ENCODE assay signal across 18 cellular contexts in genomic region chr2:157698430-157698829, GRCh38.
DNase-seq lines count a peak whose midpoint lies in the region; ATAC-seq, FAIRE-seq and TF ChIP-seq lines count a peak whose summit lies in the region.
"Had no signal": no experiment of that assay in that cellular context is flagged by ENCODE, and none has a peak within 500 bp of the region (broad histone marks: within the 10 kb centered on the region; RNA-seq: fewer than 3 reads in every experiment).

No MANE protein-coding gene starts in this region.

- no peaks in the 10 kb centered on the region for H3K4me1 Mint-ChIP-seq in activated T-helper 2 cell treated with anti-CD3 and anti-CD28 coated beads, Interferon-gamma antibody, Interleukin-2, Interleukin-4, amounts not matched to agents 10 μg/mL and 5 μg/mL and 100 μg/mL, durations not matched to agents 14 hours and 24 hours and 36 hours (ENCODE audit: low read depth)

- no peak overlapping the region for H3K4ac ChIP-seq in H1 (replicated peaks; ENCODE audit: insufficient read length, low read depth, low read length)
- no peak overlapping the region for H3K4ac ChIP-seq in mesendoderm (ENCODE audit: low read depth, low read length)

- WGBS in HepG2 (ENCODE audit: low lambda C conversion rate) = 0% methylated on average over 1 of the region's 1 CpG
- no CpG with 5 or more reads among the region's 1 CpG for WGBS in right lobe of liver (ENCODE audit: insufficient coverage, low coverage, low lambda C conversion rate, missing lambda C conversion rate)
- WGBS in H1 (ENCODE audit: extremely low coverage in 1 of 2, insufficient coverage in 1 of 2, insufficient read length in 1 of 2, insufficient replicate concordance in 2 of 2, low coverage in 1 of 2, low lambda C conversion rate in 2 of 2, missing lambda C conversion rate in 1 of 2), 2 experiments = 92% methylated on average over 1 of the region's 1 CpG; no CpG with 5 or more reads in 1 of the 2 experiments
- WGBS in mesendoderm (ENCODE audit: extremely low coverage, insufficient coverage, low lambda C conversion rate) = no CpG with 5 or more reads among the region's 1 CpG

- no peak for TF ChIP-seq CTCF in HepG2 (CRISPR knock-in tag; IDR thresholded peaks at IDR 0.05)
- no peak for TF ChIP-seq CTCF in right lobe of liver (IDR thresholded peaks at IDR 0.05)
- no peak for TF ChIP-seq CTCF in H1 (IDR thresholded peaks at IDR 0.05; ENCODE audit: control extremely low read depth in 1 of 3, insufficient read depth in 1 of 3, low read depth in 1 of 3, low read length in 3 of 3)

- H3K4me3 ChIP-seq in HepG2 (replicated peaks in 1 of 3; ENCODE audit: insufficient read depth in 1 of 3, low read depth in 2 of 3, low read length in 3 of 3) = no peak overlapping the region
- H3K4me3 ChIP-seq in right lobe of liver = no peak overlapping the region
- no peak overlapping the region for H3K4me3 ChIP-seq in H1 (ENCODE audit: extremely low read depth in 1 of 4, insufficient read depth in 2 of 4, low read depth in 3 of 4, low read length in 4 of 4)
- H3K4me3 ChIP-seq in mesendoderm (ENCODE audit: low read length) = no peak overlapping the region
- H3K4me3 ChIP-seq: BLaER1 treated with 17β-estradiol and CSF1 and Interleukin-3, amounts not matched to agents 10 nM and 100 nM had no signal

- no peaks in the 10 kb centered on the region for H4K20me1 ChIP-seq in HepG2 (ENCODE audit: insufficient read depth, low read length)
- peaks cover 0 to under 1% of the 10 kb centered on the region in 2 experiments for H4K20me1 ChIP-seq in H1 (replicated peaks in 1 of 2; ENCODE audit: control insufficient read depth in 1 of 2, insufficient read depth in 2 of 2, low read length in 2 of 2)
- H4K20me1 ChIP-seq: BLaER1 treated with 17β-estradiol and CSF1 and Interleukin-3, amounts not matched to agents 10 nM and 100 nM had no signal

- H3K79me1 ChIP-seq in H1 (ENCODE audit: low read depth, low read length) (no peaks in the 10 kb centered on the region), mesendoderm (ENCODE audit: low read length) (no peaks in the 10 kb centered on the region)

- intact Hi-C loops in HepG2 (cut with micrococcal nuclease; ENCODE audit: unreplicated experiment) (no loop called here), right lobe of liver (cut with DNase I) (no loop called here)
- intact Hi-C loops in activated T-helper 2 cell treated with anti-CD3 and anti-CD28 coated beads, Interferon-gamma antibody, Interleukin-2, Interleukin-4, amounts not matched to agents 10 μg/mL and 5 μg/mL and 100 μg/mL, durations not matched to agents 14 hours and 24 hours and 36 hours (cut with micrococcal nuclease) = no loop called here

- TF ChIP-seq EP300 in HepG2 (IDR thresholded peaks at IDR 0.05; ENCODE audit: low read depth in 2 of 2, low read length in 2 of 2) = no peak
- TF ChIP-seq EP300 in HepG2 (CRISPR knock-in tag; IDR thresholded peaks at IDR 0.05; ENCODE audit: borderline replicate concordance) = no peak
- no peak for TF ChIP-seq EP300 in H1 (IDR thresholded peaks at IDR 0.05; ENCODE audit: borderline replicate concordance in 1 of 2, low read depth in 2 of 2, low read length in 2 of 2)

- H3K18ac ChIP-seq in H1 (ENCODE audit: extremely low read depth, low read length) (no peak overlapping the region), mesendoderm (ENCODE audit: low read length) (no peak overlapping the region)

- H3K4me1 ChIP-seq in HepG2 (ENCODE audit: insufficient read depth, low read length) (no peaks in the 10 kb centered on the region), right lobe of liver (no peaks in the 10 kb centered on the region), H1 (replicated peaks in 1 of 4; ENCODE audit: control insufficient read depth in 3 of 4, insufficient read depth in 4 of 4, low read length in 3 of 4) (no peaks in the 10 kb centered on the region), mesendoderm (ENCODE audit: control insufficient read depth, low read depth, low read length) (no peaks in the 10 kb centered on the region)
- H3K4me1 ChIP-seq: BLaER1 treated with 17β-estradiol and CSF1 and Interleukin-3, amounts not matched to agents 10 nM and 100 nM had no signal

- no TSS peak for BruUV-seq in HepG2 (replicated peaks; lab: Mats Ljungman, UMichigan)

- no peak overlapping the region for H2BK15ac ChIP-seq in H1 (ENCODE audit: low read length)
- no peak overlapping the region for H2BK15ac ChIP-seq in mesendoderm (replicated peaks; ENCODE audit: low read depth)

- H3K9me3 Mint-ChIP-seq in activated T-helper 2 cell treated with anti-CD3 and anti-CD28 coated beads, Interferon-gamma antibody, Interleukin-2, Interleukin-4, amounts not matched to agents 10 μg/mL and 5 μg/mL and 100 μg/mL, durations not matched to agents 14 hours and 24 hours and 36 hours = peaks cover 15% of the 10 kb centered on the region

- TF ChIP-seq POLR2A in HepG2 (IDR thresholded peaks at IDR 0.05; ENCODE audit: insufficient read depth in 1 of 2, low read depth in 2 of 2, low read length in 2 of 2) (no peak), right lobe of liver (IDR thresholded peaks at IDR 0.05) (no peak), H1 (IDR thresholded peaks at IDR 0.05; ENCODE audit: control extremely low read depth in 1 of 2, low read depth in 2 of 2, low read length in 2 of 2) (no peak)

- no peaks in the 10 kb centered on the region for H3K36me3 ChIP-seq in HepG2 (replicated peaks in 1 of 2; ENCODE audit: control insufficient read depth in 1 of 2, insufficient read depth in 2 of 2, low read length in 2 of 2)
- no peaks in the 10 kb centered on the region for H3K36me3 ChIP-seq in right lobe of liver
- no peaks in the 10 kb centered on the region for H3K36me3 ChIP-seq in H1 (ENCODE audit: control insufficient read depth in 2 of 4, insufficient read depth in 4 of 4, low read length in 3 of 4)
- no peaks in the 10 kb centered on the region for H3K36me3 ChIP-seq in mesendoderm (ENCODE audit: control insufficient read depth, insufficient read depth, low read length)
- H3K36me3 ChIP-seq: BLaER1 treated with 17β-estradiol and CSF1 and Interleukin-3, amounts not matched to agents 10 nM and 100 nM had no signal

- no peak overlapping the region for H4K5ac ChIP-seq in H1 (ENCODE audit: insufficient read length, low read depth, low read length)
- no peak overlapping the region for H4K5ac ChIP-seq in mesendoderm (ENCODE audit: low read length)

- no peak for DNase-seq in HepG2 (ENCODE audit: low spot score)
- no peak for DNase-seq in right lobe of liver
- DNase-seq in H1 (ENCODE audit: low read depth in 1 of 2, low spot score in 2 of 2) = no peak
- peak; percentile 31 for DNase-seq in mesendoderm
- DNase-seq in stimulated activated CD4-positive, alpha-beta T cell treated with anti-CD3 and anti-CD28 coated beads, Interleukin-4, amount 100 ng/mL, for 4 hours = no peak
- DNase-seq in HPDE6-E6E7 (ENCODE audit: extremely low spot score) = no peak
- no peak for DNase-seq in HuH-7.5 (ENCODE audit: low spot score)
- no peak for DNase-seq in activated T-helper 2 cell treated with anti-CD3 and anti-CD28 coated beads, Interferon-gamma antibody, Interleukin-2, Interleukin-4, amounts not matched to agents 10 μg/mL and 5 μg/mL and 100 μg/mL, durations not matched to agents 14 hours and 24 hours and 36 hours (ENCODE audit: low spot score)
- DNase-seq: DMS79 treated with DMSO at 0.1 percent for 48 hours, HFFc6, MM.1S, NCI-H1105, NCI-H1694, NCI-H748 treated with DMSO at 0.1 percent for 48 hours, OCI-M1, SIG-M5 had no signal

- no peaks in the 10 kb centered on the region for H3K36me3 Mint-ChIP-seq in activated T-helper 2 cell treated with anti-CD3 and anti-CD28 coated beads, Interferon-gamma antibody, Interleukin-2, Interleukin-4, amounts not matched to agents 10 μg/mL and 5 μg/mL and 100 μg/mL, durations not matched to agents 14 hours and 24 hours and 36 hours (ENCODE audit: low read depth)

- FAIRE-seq in HepG2 (lab: Jason Lieb, UNC) = no peak
- FAIRE-seq in H1 (lab: Jason Lieb, UNC) = no peak
- FAIRE-seq: G401.6 had no signal

- no peaks in the 10 kb centered on the region for H3K27me3 ChIP-seq in HepG2 (ENCODE audit: control insufficient read depth in 1 of 2, insufficient read depth in 2 of 2, low read length in 2 of 2)
- H3K27me3 ChIP-seq in right lobe of liver = no peaks in the 10 kb centered on the region
- no peaks in the 10 kb centered on the region for H3K27me3 ChIP-seq in H1 (replicated peaks in 1 of 4; ENCODE audit: control insufficient read depth in 3 of 4, extremely low read depth in 1 of 4, insufficient read depth in 3 of 4, low read length in 3 of 4)
- H3K27me3 ChIP-seq in mesendoderm (ENCODE audit: insufficient read depth, low read length, poor library complexity) = no peaks in the 10 kb centered on the region
- H3K27me3 ChIP-seq: BLaER1 treated with 17β-estradiol and CSF1 and Interleukin-3, amounts not matched to agents 10 nM and 100 nM had no signal

- H3K23ac ChIP-seq in H1 (ENCODE audit: insufficient read length) (no peak overlapping the region), mesendoderm (ENCODE audit: low read length) (no peak overlapping the region)

- ATAC-seq in HepG2 (no peak), right lobe of liver (no peak)

- H3K9me3 ChIP-seq in HepG2 (ENCODE audit: low read length) (no peaks in the 10 kb centered on the region), right lobe of liver (no peaks in the 10 kb centered on the region), H1 (ENCODE audit: insufficient read depth in 2 of 2, low read depth in 1 of 2, low read length in 1 of 2) (no peaks in the 10 kb centered on the region)

- TF ChIP-seq RAD21 in HepG2 (CRISPR knock-in tag; IDR thresholded peaks at IDR 0.05) (no peak), H1 (IDR thresholded peaks at IDR 0.05 in 1 of 2, conservative IDR thresholded peaks at IDR 0.05 in 1 of 2; ENCODE audit: low read depth in 2 of 2, low read length in 2 of 2) (no peak)

- H2BK120ac ChIP-seq in H1 (replicated peaks; ENCODE audit: low read depth, low read length) (no peak overlapping the region), mesendoderm (ENCODE audit: low read depth, low read length) (no peak overlapping the region)

- H2BK20ac ChIP-seq in H1 (ENCODE audit: low read length) = no peak overlapping the region

- H4K91ac ChIP-seq in H1 (replicated peaks; ENCODE audit: insufficient read length, low read length) = no peak overlapping the region

- H4K8ac ChIP-seq in H1 (ENCODE audit: extremely low read depth, insufficient read depth, low read length) (no peak overlapping the region; the same call in 1 of the 2 replicates), mesendoderm (ENCODE audit: low read depth, low read length) (no peak overlapping the region)

- H3K79me2 ChIP-seq in HepG2 (ENCODE audit: insufficient read depth, low read length) (no peaks in the 10 kb centered on the region), H1 (ENCODE audit: control insufficient read depth in 1 of 2, insufficient read depth in 2 of 2, low read length in 2 of 2) (no peaks in the 10 kb centered on the region), mesendoderm (ENCODE audit: control insufficient read depth, insufficient read depth, low read length) (no peaks in the 10 kb centered on the region)

- in situ Hi-C loops in HepG2 (cut with HindIII; ENCODE audit: extremely low pct_ligation_motif_present, low pct_unique_long_range_greater_than_20kb) = no loop called here

- H3K4me3 Mint-ChIP-seq in activated T-helper 2 cell treated with anti-CD3 and anti-CD28 coated beads, Interferon-gamma antibody, Interleukin-2, Interleukin-4, amounts not matched to agents 10 μg/mL and 5 μg/mL and 100 μg/mL, durations not matched to agents 14 hours and 24 hours and 36 hours (ENCODE audit: low read depth) = no peak overlapping the region
- H3K4me3 Mint-ChIP-seq: HFFc6 had no signal

- H3K9ac ChIP-seq in HepG2 (ENCODE audit: insufficient read depth, low read depth, low read length) (no peak overlapping the region), H1 (replicated peaks in 1 of 4; ENCODE audit: extremely low read depth in 1 of 4, low read depth in 3 of 4, low read length in 3 of 4) (no peak overlapping the region), mesendoderm (ENCODE audit: low read length) (no peak overlapping the region)
- H3K9ac ChIP-seq: BLaER1 treated with 17β-estradiol and CSF1 and Interleukin-3, amounts not matched to agents 10 nM and 100 nM had no signal

- H3K14ac ChIP-seq in H1 (ENCODE audit: insufficient read length) = no peak overlapping the region

- CTCF ChIA-PET in HepG2 (lab: Yijun Ruan, JAX; ENCODE audit: low intra/inter-chr PET ratio, low total read pairs) = no interaction called here
- CTCF ChIA-PET in H1 (lab: Charles Lee; ENCODE audit: partially characterized antibody) = interaction anchor here (1.5 to 1.6 kb wide), 2 partner anchors 32 to 69 kb away, joined by 5 to 7 read pairs; partner anchors contain the start of gene ACVR1C

- POLR2A ChIA-PET in HepG2 (lab: Yijun Ruan, JAX) (no interaction called here), H1 (lab: Charles Lee; ENCODE audit: partially characterized antibody) (no interaction called here)

- H3K27ac ChIP-seq in HepG2 (ENCODE audit: extremely low read length, insufficient read depth, low read length) (no peak overlapping the region), right lobe of liver (no peak overlapping the region), H1 (ENCODE audit: low read depth, low read length) (no peak overlapping the region), mesendoderm (ENCODE audit: low read depth, low read length) (no peak overlapping the region)
- H3K27ac ChIP-seq: BLaER1 treated with 17β-estradiol and CSF1 and Interleukin-3, amounts not matched to agents 10 nM and 100 nM had no signal

- no peak overlapping the region for H2AFZ ChIP-seq in HepG2 (ENCODE audit: low read length)
- no peak overlapping the region for H2AFZ ChIP-seq in H1 (ENCODE audit: low read length)

- H2BK5ac ChIP-seq in H1 (ENCODE audit: low read depth, low read length) = no peak overlapping the region
- no peak overlapping the region for H2BK5ac ChIP-seq in mesendoderm (ENCODE audit: low read length)

- H3K56ac ChIP-seq in H1 (replicated peaks; ENCODE audit: insufficient read length, low read depth, low read length) (no peak overlapping the region), mesendoderm (ENCODE audit: low read length) (no peak overlapping the region)

- H3K27me3 Mint-ChIP-seq in activated T-helper 2 cell treated with anti-CD3 and anti-CD28 coated beads, Interferon-gamma antibody, Interleukin-2, Interleukin-4, amounts not matched to agents 10 μg/mL and 5 μg/mL and 100 μg/mL, durations not matched to agents 14 hours and 24 hours and 36 hours (ENCODE audit: low read depth) = no peaks in the 10 kb centered on the region

- no peak overlapping the region for H3K4me2 ChIP-seq in HepG2 (ENCODE audit: low read depth, low read length)
- H3K4me2 ChIP-seq in H1 (ENCODE audit: insufficient read depth in 1 of 2, low read depth in 2 of 2, low read length in 2 of 2) = no peak overlapping the region
- no peak overlapping the region for H3K4me2 ChIP-seq in mesendoderm (ENCODE audit: low read length)
- H3K4me2 ChIP-seq: BLaER1 treated with 17β-estradiol and CSF1 and Interleukin-3, amounts not matched to agents 10 nM and 100 nM had no signal

- no peak overlapping the region for H3K27ac Mint-ChIP-seq in activated T-helper 2 cell treated with anti-CD3 and anti-CD28 coated beads, Interferon-gamma antibody, Interleukin-2, Interleukin-4, amounts not matched to agents 10 μg/mL and 5 μg/mL and 100 μg/mL, durations not matched to agents 14 hours and 24 hours and 36 hours
- H3K27ac Mint-ChIP-seq: HFFc6 had no signal

- H3K23me2 ChIP-seq in H1 (ENCODE audit: low read depth, low read length) = no peaks in the 10 kb centered on the region

- H2AK5ac ChIP-seq in H1 (ENCODE audit: low read depth, low read length) = no peak overlapping the region
- no peak overlapping the region for H2AK5ac ChIP-seq in mesendoderm (ENCODE audit: low read length)

- no peak overlapping the region for H2BK12ac ChIP-seq in H1 (ENCODE audit: low read depth, low read length)

Comparison
In these comparisons a context has a peak if more than half of its experiments do, and no peak if none do; other contexts are left out.
1. Of the 41 proteins assayed by ChIP-seq in both HepG2 and H1: peak only in HepG2: none; only in H1: none; in both: CEBPB; in neither: 40.